ENCODE assay signal across 18 cellular contexts in genomic region chr18:21634588-21635199, GRCh38. TPM values are rescaled to one million over a fixed set of nuclear protein-coding genes. Genes with fewer than 3 reads are reported as not detected.
A peak's percentile ranks its signal among the peaks of the same experiment; 100 is the strongest.
DNase-seq lines count a peak whose midpoint lies in the region; ATAC-seq and TF ChIP-seq lines count a peak whose summit lies in the region.
"Had no signal": no experiment of that assay in that cellular context is flagged by ENCODE, and none has a peak within 500 bp of the region (broad histone marks: within the 10 kb centered on the region; RNA-seq: fewer than 3 reads in every experiment).

No MANE protein-coding gene starts in this region.

- no peaks in the 10 kb centered on the region for H3K27me3 ChIP-seq in CD4-positive, CD25-positive, alpha-beta regulatory T cell (ENCODE audit: control insufficient read depth, insufficient read depth, low read length)
- H3K27me3 ChIP-seq in CD8-positive, alpha-beta T cell (ENCODE audit: insufficient read depth, low read length): no peaks in the 10 kb centered on the region
- no peaks in the 10 kb centered on the region for H3K27me3 ChIP-seq in left lung
- H3K27me3 ChIP-seq: BLaER1, Peyer's patch had no signal

- DNase-seq in CD4-positive, CD25-positive, alpha-beta regulatory T cell: no peak
- DNase-seq in CD8-positive, alpha-beta T cell: no peak
- DNase-seq in central memory CD8-positive, alpha-beta T cell (ENCODE audit: low spot score in 2 of 2): no peak
- DNase-seq in nephron progenitor cell (no peak), Ammon's horn (ENCODE audit: low spot score) (no peak), RPMI8226 (no peak), left lung (no peak)
- DNase-seq: GDM1, GM23248, NCI-H1105, NCI-H1694, NCI-H2227 treated with DMSO at 0.1 percent for 48 hours, NCI-H524, Peyer's patch, Right ventricle myocardium superior had no signal

- CTCF ChIA-PET in CD8-positive, alpha-beta T cell (lab: Charles Lee): no interaction called here

- intact Hi-C loops in CD8-positive, alpha-beta T cell (cut with DNase I, micrococcal nuclease): no loop called here
- intact Hi-C loops in left lung (cut with DNase I): no loop called here

- TF ChIP-seq CTCF in CD8-positive, alpha-beta T cell (IDR thresholded peaks at IDR 0.05): no peak
- no peak for TF ChIP-seq CTCF in nephron progenitor cell (IDR thresholded peaks at IDR 0.05)
- no peak for TF ChIP-seq CTCF in left lung (IDR thresholded peaks at IDR 0.05)

- H3K27me3 Mint-ChIP-seq in CD4-positive, CD25-positive, alpha-beta regulatory T cell: no peaks in the 10 kb centered on the region
- no peaks in the 10 kb centered on the region for H3K27me3 Mint-ChIP-seq in CD8-positive, alpha-beta T cell (ENCODE audit: low read depth)
- no peaks in the 10 kb centered on the region for H3K27me3 Mint-ChIP-seq in central memory CD8-positive, alpha-beta T cell
- H3K27me3 Mint-ChIP-seq in nephron progenitor cell (ENCODE audit: low read depth, poor library complexity): no peaks in the 10 kb centered on the region
- H3K27me3 Mint-ChIP-seq: IgD-negative memory B cell had no signal

- H3K4me1 ChIP-seq in CD4-positive, CD25-positive, alpha-beta regulatory T cell (ENCODE audit: control insufficient read depth, insufficient read depth, low read length, poor library complexity, severe bottlenecking): no peaks in the 10 kb centered on the region
- H3K4me1 ChIP-seq in CD8-positive, alpha-beta T cell (ENCODE audit: insufficient read depth, low read length): no peaks in the 10 kb centered on the region
- no peaks in the 10 kb centered on the region for H3K4me1 ChIP-seq in left lung
- H3K4me1 ChIP-seq: BLaER1, Peyer's patch had no signal

- H3K9me3 Mint-ChIP-seq in CD4-positive, CD25-positive, alpha-beta regulatory T cell: no peaks in the 10 kb centered on the region
- no peaks in the 10 kb centered on the region for H3K9me3 Mint-ChIP-seq in CD8-positive, alpha-beta T cell
- H3K9me3 Mint-ChIP-seq in central memory CD8-positive, alpha-beta T cell: no peaks in the 10 kb centered on the region
- no peaks in the 10 kb centered on the region for H3K9me3 Mint-ChIP-seq in nephron progenitor cell
- H3K9me3 Mint-ChIP-seq: IgD-negative memory B cell had no signal

- no peaks in the 10 kb centered on the region for H3K9me3 ChIP-seq in CD4-positive, CD25-positive, alpha-beta regulatory T cell (ENCODE audit: control insufficient read depth in 2 of 2, low read length in 2 of 2)
- no peaks in the 10 kb centered on the region for H3K9me3 ChIP-seq in CD8-positive, alpha-beta T cell (ENCODE audit: low read length)
- H3K9me3 ChIP-seq in left lung: no peaks in the 10 kb centered on the region
- H3K9me3 ChIP-seq: BLaER1, Peyer's patch had no signal

- H3K36me3 ChIP-seq in CD4-positive, CD25-positive, alpha-beta regulatory T cell (ENCODE audit: control insufficient read depth, insufficient read depth, low read length): peaks cover 12% of the 10 kb centered on the region
- peaks cover 8% of the 10 kb centered on the region for H3K36me3 ChIP-seq in CD8-positive, alpha-beta T cell (ENCODE audit: insufficient read depth, low read length)
- H3K36me3 ChIP-seq in left lung: peaks cover 0 to 39% of the 10 kb centered on the region in 2 donors

- H3K27ac ChIP-seq in CD4-positive, CD25-positive, alpha-beta regulatory T cell (ENCODE audit: insufficient read depth, low read length, poor library complexity, severe bottlenecking): no peak overlapping the region
- H3K27ac ChIP-seq in CD8-positive, alpha-beta T cell (ENCODE audit: low read depth, low read length): no peak overlapping the region
- H3K27ac ChIP-seq in left lung: no peak overlapping the region
- H3K27ac ChIP-seq: BLaER1, GM23248, Peyer's patch had no signal

- H3K4me1 Mint-ChIP-seq in CD4-positive, CD25-positive, alpha-beta regulatory T cell: peaks cover 0 to 6% (median 4%) of the 10 kb centered on the region in 4 donors
- no peaks in the 10 kb centered on the region for H3K4me1 Mint-ChIP-seq in CD8-positive, alpha-beta T cell (ENCODE audit: low read depth)
- H3K4me1 Mint-ChIP-seq in central memory CD8-positive, alpha-beta T cell: no peaks in the 10 kb centered on the region
- no peaks in the 10 kb centered on the region for H3K4me1 Mint-ChIP-seq in nephron progenitor cell

- no peak for ATAC-seq in CD4-positive, CD25-positive, alpha-beta regulatory T cell (ENCODE audit: low read depth in 2 of 2)
- no peak for ATAC-seq in CD8-positive, alpha-beta T cell
- ATAC-seq in central memory CD8-positive, alpha-beta T cell (replicated peaks; ENCODE audit: extremely low read depth, poor library complexity, severe bottlenecking): no peak
- ATAC-seq in left lung: no peak
- ATAC-seq: HCT116 had no signal

- POLR2A ChIA-PET in CD8-positive, alpha-beta T cell (lab: Charles Lee): no interaction called here

- no peak overlapping the region for H3K4me3 Mint-ChIP-seq in CD4-positive, CD25-positive, alpha-beta regulatory T cell
- H3K4me3 Mint-ChIP-seq in CD8-positive, alpha-beta T cell: no peak overlapping the region
- no peak overlapping the region for H3K4me3 Mint-ChIP-seq in central memory CD8-positive, alpha-beta T cell
- no peak overlapping the region for H3K4me3 Mint-ChIP-seq in nephron progenitor cell
- H3K4me3 Mint-ChIP-seq: IgD-negative memory B cell had no signal

- H3K36me3 Mint-ChIP-seq in CD4-positive, CD25-positive, alpha-beta regulatory T cell: peaks cover 6% of the 10 kb centered on the region
- H3K36me3 Mint-ChIP-seq in CD8-positive, alpha-beta T cell: peaks cover 28% of the 10 kb centered on the region
- H3K36me3 Mint-ChIP-seq in central memory CD8-positive, alpha-beta T cell (ENCODE audit: insufficient read depth): peaks cover 22% of the 10 kb centered on the region
- peaks cover 63% of the 10 kb centered on the region for H3K36me3 Mint-ChIP-seq in nephron progenitor cell (ENCODE audit: low read depth)
- H3K36me3 Mint-ChIP-seq: IgD-negative memory B cell had no signal

- H3K27ac Mint-ChIP-seq in CD4-positive, CD25-positive, alpha-beta regulatory T cell: peak overlapping the region in 2 of 3 donors; percentile 4 to 52
- H3K27ac Mint-ChIP-seq in CD8-positive, alpha-beta T cell: peak overlapping the region; percentile 45
- H3K27ac Mint-ChIP-seq in central memory CD8-positive, alpha-beta T cell (ENCODE audit: low read depth): peak overlapping the region; percentile 56
- peak overlapping the region; percentile 85 for H3K27ac Mint-ChIP-seq in nephron progenitor cell
- H3K27ac Mint-ChIP-seq: IgD-negative memory B cell had no signal

- no peak overlapping the region for H3K4me3 ChIP-seq in CD4-positive, CD25-positive, alpha-beta regulatory T cell (ENCODE audit: low read depth, low read length)
- H3K4me3 ChIP-seq in CD8-positive, alpha-beta T cell (ENCODE audit: low read depth, low read length): no peak overlapping the region
- no peak overlapping the region for H3K4me3 ChIP-seq in left lung
- H3K4me3 ChIP-seq: BLaER1, GM23248, Peyer's patch had no signal

RNA-seq across cellular contexts. Expression of gene SNRPD1, which starts 22.6 kb away (rescaled TPM):
- 31.4 TPM for total RNA-seq in CD4-positive, CD25-positive, alpha-beta regulatory T cell
- 100 to 1,000 TPM in 1 of 4 donors, 10 to 100 TPM in 3; 87.7 to 109 (median 92.7) TPM for polyA plus RNA-seq in CD4-positive, CD25-positive, alpha-beta regulatory T cell
- total RNA-seq in CD8-positive, alpha-beta T cell: 10 to 100 TPM; 34.5 to 41.1 TPM
- total RNA-seq in left lung: 10 to 100 TPM; 28.0 to 49.5 TPM

RNA-seq across cellular contexts. Expression of gene ESCO1, which starts 34.2 kb away (rescaled TPM):
- total RNA-seq in CD4-positive, CD25-positive, alpha-beta regulatory T cell: 37.1 TPM
- 1 to 10 TPM; 6.2 to 8.6 (median 7.4) TPM for polyA plus RNA-seq in CD4-positive, CD25-positive, alpha-beta regulatory T cell
- total RNA-seq in CD8-positive, alpha-beta T cell: 10 to 100 TPM; 37.3 to 38.8 TPM
- total RNA-seq in left lung: 10 to 100 TPM; 11.3 to 14.3 TPM

Comparison
In these comparisons a context has a peak if more than half of its experiments do, and no peak if none do; other contexts are left out.
1. H3K27ac Mint-ChIP-seq: peak in every context shown above with its lines; median percentile 85 in nephron progenitor cell; 56 in central memory CD8-positive, alpha-beta T cell; 45 in CD8-positive, alpha-beta T cell; 28 in CD4-positive, CD25-positive, alpha-beta regulatory T cell.